ENCODE assay signal across 1 cellular context in genomic region chr18:35880788-35881455, GRCh38.
TF ChIP-seq lines count a peak whose summit lies in the region.

No MANE protein-coding gene starts in this region.

TF ChIP-seq in K562, 482 proteins besides CTCF, POLR2A, EP300 and RAD21 (continued from another document):
- TF ChIP-seq ARID3A (IDR thresholded peaks at IDR 0.05; ENCODE audit: borderline replicate concordance, low read depth, low read length) (no peak), STAT6 (CRISPR knock-in tag; IDR thresholded peaks at IDR 0.05) (no peak), SIN3A (IDR thresholded peaks at IDR 0.05; ENCODE audit: borderline replicate concordance in 2 of 2, control insufficient read depth in 1 of 2, low read depth in 2 of 2, low read length in 2 of 2) (no peak), MTA3 (IDR thresholded peaks at IDR 0.05; ENCODE audit: borderline replicate concordance) (no peak), TBP (optimal IDR thresholded peaks at IDR 0.05; ENCODE audit: low read depth, low read length) (no peak), ID3 (CRISPR knock-in tag; IDR thresholded peaks at IDR 0.05) (no peak), ID3 (tag; IDR thresholded peaks at IDR 0.05) (peak; percentile 88), PYGO2 (tag; IDR thresholded peaks at IDR 0.05) (peak; percentile 88), ELF4 (CRISPR knock-in tag; IDR thresholded peaks at IDR 0.05) (no peak), TEAD4 (IDR thresholded peaks at IDR 0.05; ENCODE audit: low read length) (no peak), TEAD4 (CRISPR knock-in tag; IDR thresholded peaks at IDR 0.05; ENCODE audit: borderline replicate concordance) (no peak), VEZF1 (CRISPR knock-in tag; IDR thresholded peaks at IDR 0.05) (no peak; the same call in 1 of the 2 replicates), ETV5 (CRISPR knock-in tag; IDR thresholded peaks at IDR 0.05; ENCODE audit: low read depth) (no peak), UBTF (IDR thresholded peaks at IDR 0.05; ENCODE audit: borderline replicate concordance in 1 of 2, low read depth in 2 of 2, low read length in 2 of 2) (no peak), HOXB6 (CRISPR knock-in tag; IDR thresholded peaks at IDR 0.05; ENCODE audit: borderline replicate concordance) (no peak), ATF2 (CRISPR knock-in tag; IDR thresholded peaks at IDR 0.05) (no peak), JUND (IDR thresholded peaks at IDR 0.05; ENCODE audit: borderline replicate concordance, low read depth, low read length) (no peak), JUND (tag; IDR thresholded peaks at IDR 0.05; ENCODE audit: borderline replicate concordance, low read depth, low read length) (peak; percentile 38; the same call in 1 of the 3 replicates), NR3C1 (CRISPR knock-in tag; IDR thresholded peaks at IDR 0.05) (no peak), ZNF224 (CRISPR knock-in tag; IDR thresholded peaks at IDR 0.05) (no peak), SRSF9 (IDR thresholded peaks at IDR 0.05; ENCODE audit: borderline replicate concordance, low read depth, low read length) (no peak), ZNF79 (CRISPR knock-in tag; IDR thresholded peaks at IDR 0.05; ENCODE audit: low read depth) (no peak; the same call in 1 of the 2 replicates)
TF ChIP-seq in K562: peak in this region for 66.
